Comparison of ENCODE assay signal across 27 cellular contexts in genomic region chr3:183155499-183155898, GRCh38.
"Had no signal": no experiment of that assay in that cellular context is flagged by ENCODE, and none has a peak within 500 bp of the region (broad histone marks: within the 10 kb centered on the region; RNA-seq: fewer than 3 reads in every experiment).

No MANE protein-coding gene starts in this region.

- H3K4me1 Mint-ChIP-seq: brain; central memory CD8-positive, alpha-beta T cell had no signal

- H3K9me3 Mint-ChIP-seq: activated B cell treated with CpG ODN at 0.5 μM for 24 hours; activated CD4-positive, alpha-beta memory T cell treated with anti-CD3 and anti-CD28 coated beads, Interleukin-2, amount 10 ng/mL, durations not matched to agents 7 days and 5 days; activated CD4-positive, alpha-beta T cell treated with anti-CD3 and anti-CD28 coated beads, Interleukin-2, amount 10 ng/mL, durations not matched to agents 24 days and 14 days; activated naive CD4-positive, alpha-beta T cell treated with anti-CD3 and anti-CD28 coated beads, Interleukin-2, amount 10 ng/mL, durations not matched to agents 7 days and 5 days; activated naive CD4-positive, alpha-beta T cell treated with anti-CD3 and anti-CD28 coated beads, Interleukin-2, amount 50 U/mL, for 72 hours; activated naive CD8-positive, alpha-beta T cell treated with anti-CD3 and anti-CD28 coated beads, Interleukin-2, amount 10 ng/mL, durations not matched to agents 7 days and 5 days; activated T-cell treated with anti-CD3 and anti-CD28 coated beads, Interleukin-2, amount 50 U/mL, for 24 hours; activated T-cell treated with anti-CD3 and anti-CD28 coated beads, Interleukin-2, amount 50 U/mL, for 72 hours; brain; central memory CD8-positive, alpha-beta T cell; endodermal cell; T-cell; T-helper 1 cell treated with Interleukin-12 subunit alpha and Interleukin-12 subunit beta and Interleukin-4 antibody, amounts not matched to agents 30 μg/mL and 1 μg/mL, for 36 hours had no signal

- H3K36me3 ChIP-seq: ascending aorta, WERI-Rb-1 had no signal

- H3K27ac Mint-ChIP-seq: activated B cell treated with CpG ODN at 0.5 μM for 24 hours; activated CD4-positive, alpha-beta memory T cell treated with anti-CD3 and anti-CD28 coated beads, Interleukin-2, amount 10 ng/mL, durations not matched to agents 7 days and 5 days; activated CD4-positive, alpha-beta T cell treated with anti-CD3 and anti-CD28 coated beads for 36 hours; activated CD4-positive, alpha-beta T cell treated with anti-CD3 and anti-CD28 coated beads, Interleukin-2, amount 10 ng/mL, durations not matched to agents 24 days and 14 days; activated naive CD4-positive, alpha-beta T cell treated with anti-CD3 and anti-CD28 coated beads, Interleukin-2, amount 10 ng/mL, durations not matched to agents 7 days and 5 days; activated naive CD4-positive, alpha-beta T cell treated with anti-CD3 and anti-CD28 coated beads, Interleukin-2, amount 50 U/mL, for 72 hours; activated naive CD8-positive, alpha-beta T cell treated with anti-CD3 and anti-CD28 coated beads, Interleukin-2, amount 10 ng/mL, durations not matched to agents 7 days and 5 days; activated T-cell treated with anti-CD3 and anti-CD28 coated beads, Interleukin-2, amount 50 U/mL, for 24 hours; activated T-cell treated with anti-CD3 and anti-CD28 coated beads, Interleukin-2, amount 50 U/mL, for 72 hours; brain; endodermal cell; T-cell; T-helper 1 cell treated with Interleukin-12 subunit alpha and Interleukin-12 subunit beta and Interleukin-4 antibody, amounts not matched to agents 30 μg/mL and 1 μg/mL, for 36 hours had no signal

- H3K9me3 ChIP-seq: ascending aorta had no signal

- H3K4me3 ChIP-seq: ascending aorta, dorsolateral prefrontal cortex had no signal

- H3K36me3 Mint-ChIP-seq: activated naive CD4-positive, alpha-beta T cell treated with anti-CD3 and anti-CD28 coated beads, Interleukin-2, amount 10 ng/mL, durations not matched to agents 7 days and 5 days; brain had no signal

- DNase-seq: activated B cell treated with CpG ODN at 0.5 μM for 24 hours; activated CD4-positive, alpha-beta memory T cell treated with anti-CD3 and anti-CD28 coated beads, Interleukin-2, amount 10 ng/mL, durations not matched to agents 7 days and 5 days; activated CD4-positive, alpha-beta T cell treated with anti-CD3 and anti-CD28 coated beads for 36 hours; activated CD4-positive, alpha-beta T cell treated with anti-CD3 and anti-CD28 coated beads, Interleukin-2, amount 10 ng/mL, durations not matched to agents 24 days and 14 days; activated CD4-positive, CD25-positive, alpha-beta regulatory T cell treated with anti-CD3 and anti-CD28 coated beads, Interleukin-2, amount 50 U/mL, for 72 hours; activated CD8-positive, alpha-beta memory T cell treated with anti-CD3 and anti-CD28 coated beads, Interleukin-2, amount 50 U/mL, for 48 hours; activated gamma-delta T cell; activated naive CD4-positive, alpha-beta T cell; activated naive CD4-positive, alpha-beta T cell treated with anti-CD3 and anti-CD28 coated beads, Interleukin-2, amount 10 ng/mL, durations not matched to agents 7 days and 5 days; activated naive CD8-positive, alpha-beta T cell treated with anti-CD3 and anti-CD28 coated beads, Interleukin-2, amount 10 ng/mL, durations not matched to agents 7 days and 5 days; activated T-cell treated with anti-CD3 and anti-CD28 coated beads for 4 hours; activated T-cell treated with anti-CD3 and anti-CD28 coated beads, Interleukin-2, amount 50 U/mL, for 24 hours; activated T-cell treated with anti-CD3 and anti-CD28 coated beads, Interleukin-2, amount 50 U/mL, for 72 hours; dorsolateral prefrontal cortex; effector memory CD4-positive, alpha-beta T cell; endodermal cell; foreskin fibroblast; head of caudate nucleus; T-cell; T-helper 9 cell; WERI-Rb-1 had no signal

- ATAC-seq: activated CD4-positive, alpha-beta T cell treated with anti-CD3 and anti-CD28 coated beads for 36 hours; activated naive CD4-positive, alpha-beta T cell treated with anti-CD3 and anti-CD28 coated beads, Interleukin-2, amount 50 U/mL, for 72 hours; activated T-cell treated with anti-CD3 and anti-CD28 coated beads, Interleukin-2, amount 50 U/mL, for 72 hours; esophagus mucosa; T-cell had no signal

- H3K4me3 Mint-ChIP-seq: activated B cell treated with CpG ODN at 0.5 μM for 24 hours; activated CD4-positive, alpha-beta memory T cell treated with anti-CD3 and anti-CD28 coated beads, Interleukin-2, amount 10 ng/mL, durations not matched to agents 7 days and 5 days; activated CD4-positive, alpha-beta T cell treated with anti-CD3 and anti-CD28 coated beads for 36 hours; activated CD4-positive, alpha-beta T cell treated with anti-CD3 and anti-CD28 coated beads, Interleukin-2, amount 10 ng/mL, durations not matched to agents 24 days and 14 days; activated naive CD4-positive, alpha-beta T cell treated with anti-CD3 and anti-CD28 coated beads, Interleukin-2, amount 10 ng/mL, durations not matched to agents 7 days and 5 days; activated naive CD8-positive, alpha-beta T cell treated with anti-CD3 and anti-CD28 coated beads, Interleukin-2, amount 10 ng/mL, durations not matched to agents 7 days and 5 days; activated T-cell treated with anti-CD3 and anti-CD28 coated beads, Interleukin-2, amount 50 U/mL, for 24 hours; activated T-cell treated with anti-CD3 and anti-CD28 coated beads, Interleukin-2, amount 50 U/mL, for 72 hours; brain; central memory CD8-positive, alpha-beta T cell; endodermal cell; T-cell; T-helper 1 cell treated with Interleukin-12 subunit alpha and Interleukin-12 subunit beta and Interleukin-4 antibody, amounts not matched to agents 30 μg/mL and 1 μg/mL, for 36 hours had no signal

- H3K27me3 ChIP-seq: ascending aorta, dorsolateral prefrontal cortex had no signal

- H3K27me3 Mint-ChIP-seq: activated CD4-positive, alpha-beta memory T cell treated with anti-CD3 and anti-CD28 coated beads, Interleukin-2, amount 10 ng/mL, durations not matched to agents 7 days and 5 days; activated CD4-positive, alpha-beta T cell treated with anti-CD3 and anti-CD28 coated beads for 36 hours; activated CD4-positive, alpha-beta T cell treated with anti-CD3 and anti-CD28 coated beads, Interleukin-2, amount 10 ng/mL, durations not matched to agents 24 days and 14 days; activated naive CD4-positive, alpha-beta T cell treated with anti-CD3 and anti-CD28 coated beads, Interleukin-2, amount 10 ng/mL, durations not matched to agents 7 days and 5 days; activated naive CD8-positive, alpha-beta T cell treated with anti-CD3 and anti-CD28 coated beads, Interleukin-2, amount 10 ng/mL, durations not matched to agents 7 days and 5 days; activated T-cell treated with anti-CD3 and anti-CD28 coated beads, Interleukin-2, amount 50 U/mL, for 24 hours; central memory CD8-positive, alpha-beta T cell; T-cell had no signal

- H3K4me1 ChIP-seq: ascending aorta had no signal

- H3K27ac ChIP-seq: ascending aorta, dorsolateral prefrontal cortex, WERI-Rb-1 had no signal
